Comparison of ENCODE assay signal across 17 cellular contexts in genomic region chr2:46723346-46723745, GRCh38. TPM values are rescaled to one million over a fixed set of nuclear protein-coding genes. Genes with fewer than 3 reads are reported as not detected.
A peak's percentile ranks its signal among the peaks of the same experiment; 100 is the strongest.
DNase-seq lines count a peak whose midpoint lies in the region; ATAC-seq and TF ChIP-seq lines count a peak whose summit lies in the region.
"Had no signal": no experiment of that assay in that cellular context is flagged by ENCODE, and none has a peak within 500 bp of the region (broad histone marks: within the 10 kb centered on the region; RNA-seq: fewer than 3 reads in every experiment).

No MANE protein-coding gene starts in this region.

- peaks cover 59% of the 10 kb centered on the region for H3K4me1 Mint-ChIP-seq in activated T-helper 17 cell treated with anti-CD3 and anti-CD28 coated beads, Interleukin-2, amount 50 U/mL, for 72 hours
- H3K4me1 Mint-ChIP-seq in naive B cell (peaks cover 74 to 89% (median 75%) of the 10 kb centered on the region in 3 donors), glutamatergic neuron (ENCODE audit: low read depth, unreplicated experiment) (peaks cover 33% of the 10 kb centered on the region)

- H3K27ac ChIP-seq in ACC112 (ENCODE audit: low read depth, low read length) = peak overlapping the region; percentile 89
- peak overlapping the region; percentile 80 for H3K27ac ChIP-seq in GM23248
- H3K27ac ChIP-seq: HL-60 had no signal

- H3K36me3 Mint-ChIP-seq in activated T-helper 17 cell treated with anti-CD3 and anti-CD28 coated beads, Interleukin-2, amount 50 U/mL, for 72 hours (ENCODE audit: low read depth) = no peaks in the 10 kb centered on the region
- peaks cover 0 to 5% of the 10 kb centered on the region in 2 donors for H3K36me3 Mint-ChIP-seq in naive B cell
- H3K36me3 Mint-ChIP-seq in glutamatergic neuron (ENCODE audit: unreplicated experiment) = no peaks in the 10 kb centered on the region

- peaks cover 58% of the 10 kb centered on the region for H4K20me1 ChIP-seq in GM23248 (ENCODE audit: insufficient read depth)

- no peak for TF ChIP-seq CTCF in glutamatergic neuron (IDR thresholded peaks at IDR 0.05; ENCODE audit: partially characterized antibody, unreplicated experiment)

- 4 to 9% methylated on average over 1 of the region's 1 CpG for WGBS in GM23248 (ENCODE audit: low coverage in 1 of 2, low lambda C conversion rate in 2 of 2, missing lambda C conversion rate in 2 of 2), 2 experiments

- peaks cover 91% of the 10 kb centered on the region for H3F3A ChIP-seq in GM23248 (ENCODE audit: insufficient read depth)

- no peak overlapping the region for H2AFZ ChIP-seq in ACC112 (ENCODE audit: low read length, unreplicated experiment)
- H2AFZ ChIP-seq in GM23248 = no peak overlapping the region

- peaks cover 3% of the 10 kb centered on the region; the same call in 1 of the 2 replicates for H3K36me3 ChIP-seq in ACC112 (ENCODE audit: insufficient read depth, low read length)
- peaks cover 4% of the 10 kb centered on the region; the same call in 1 of the 2 replicates for H3K36me3 ChIP-seq in GM23248 (ENCODE audit: low read depth)
- H3K36me3 ChIP-seq: HAP-1 had no signal

- no peak for ATAC-seq in activated T-helper 17 cell treated with anti-CD3 and anti-CD28 coated beads, Interleukin-2, amount 50 U/mL, for 72 hours (replicated peaks)
- no peak for ATAC-seq in naive B cell (ENCODE audit: low read depth in 2 of 2)
- no peak for ATAC-seq in GM21786 (IDR thresholded peaks at IDR 0.05; ENCODE audit: unreplicated experiment)
- no peak for ATAC-seq in HG03571 (IDR thresholded peaks at IDR 0.05; ENCODE audit: unreplicated experiment)
- ATAC-seq: Right ventricle myocardium inferior had no signal

- no peaks in the 10 kb centered on the region for H3K9me3 ChIP-seq in GM23248 (ENCODE audit: low read depth)
- H3K9me3 ChIP-seq: HAP-1 had no signal

- H3K27ac Mint-ChIP-seq in activated T-helper 17 cell treated with anti-CD3 and anti-CD28 coated beads, Interleukin-2, amount 50 U/mL, for 72 hours = peak overlapping the region; percentile 39
- H3K27ac Mint-ChIP-seq in naive B cell (peak overlapping the region in 5 of 6 donors; percentile 16 to 67 (median 34)), glutamatergic neuron (ENCODE audit: unreplicated experiment) (no peak overlapping the region)

- in situ Hi-C loops in GM23248 (cut with MboI) = no loop called here

- H3K27me3 Mint-ChIP-seq in activated T-helper 17 cell treated with anti-CD3 and anti-CD28 coated beads, Interleukin-2, amount 50 U/mL, for 72 hours = no peaks in the 10 kb centered on the region
- H3K27me3 Mint-ChIP-seq in naive B cell (no peaks in the 10 kb centered on the region), glutamatergic neuron (ENCODE audit: unreplicated experiment) (no peaks in the 10 kb centered on the region)
- H3K27me3 Mint-ChIP-seq: CD4-positive, alpha-beta memory T cell had no signal

- H3K27me3 ChIP-seq in ACC112 (ENCODE audit: insufficient read depth, low read length) (no peaks in the 10 kb centered on the region), GM23248 (replicated peaks; ENCODE audit: insufficient read depth) (no peaks in the 10 kb centered on the region)

- H3K79me2 ChIP-seq in ACC112 (ENCODE audit: control insufficient read depth, insufficient read depth, low read length, unreplicated experiment) (peaks cover 97% of the 10 kb centered on the region), GM23248 (ENCODE audit: insufficient read depth) (peaks cover 100% of the 10 kb centered on the region)

- H3K4me1 ChIP-seq in ACC112 (ENCODE audit: control insufficient read depth, insufficient read depth, low read length, unreplicated experiment) (peaks cover 85% of the 10 kb centered on the region), GM23248 (ENCODE audit: insufficient read depth) (peaks cover 88% of the 10 kb centered on the region)

- peak; percentile 33 for DNase-seq in GM23248
- DNase-seq in naive B cell = no peak
- no peak for DNase-seq in glutamatergic neuron
- DNase-seq: Calu3; CD4-positive, alpha-beta memory T cell; KBM-7; NCI-H1092 treated with DMSO at 0.1 percent for 48 hours; NCI-H2081 treated with DMSO at 0.1 percent for 48 hours; NCI-H510A; NCI-H774 had no signal

- no peaks in the 10 kb centered on the region for H3K9me3 Mint-ChIP-seq in activated T-helper 17 cell treated with anti-CD3 and anti-CD28 coated beads, Interleukin-2, amount 50 U/mL, for 72 hours
- H3K9me3 Mint-ChIP-seq in naive B cell (peaks cover 0 to 9% (median 1%) of the 10 kb centered on the region in 7 donors), glutamatergic neuron (ENCODE audit: unreplicated experiment) (no peaks in the 10 kb centered on the region)

- H3K4me2 ChIP-seq in GM23248 (ENCODE audit: unreplicated experiment) = peak overlapping the region; percentile 93

- no peaks in the 10 kb centered on the region for H3K9me2 ChIP-seq in GM23248 (ENCODE audit: insufficient read depth)

- 0 out of 2 replicates have a peak overlapping the region, but pooled peaks have one; percentile 16 for H3K4me3 ChIP-seq in ACC112 (ENCODE audit: low read depth, low read length)
- H3K4me3 ChIP-seq in GM23248 = peak overlapping the region; percentile 28; the same call in 1 of the 2 replicates
- H3K4me3 ChIP-seq: HAP-1 had no signal

- H3K9ac ChIP-seq in GM23248 = 0 out of 2 replicates have a peak overlapping the region, but pooled peaks have one; percentile 13

- no peak overlapping the region for H3K4me3 Mint-ChIP-seq in activated T-helper 17 cell treated with anti-CD3 and anti-CD28 coated beads, Interleukin-2, amount 50 U/mL, for 72 hours
- H3K4me3 Mint-ChIP-seq in naive B cell (peak overlapping the region in 1 of 8 donors; percentile 32), glutamatergic neuron (ENCODE audit: unreplicated experiment) (no peak overlapping the region)

RNA-seq across cellular contexts. Expression of gene SOCS5, which starts 24.3 kb away (rescaled TPM):
- total RNA-seq in GM23248 (2014; rRNA removed; shearing (Covaris generic)) = 186 and 243 TPM in 2 replicates
- polyA plus RNA-seq in GM23248 (2016; fragmentation: Nextera tagmentation; extraction: Ambion mirVana) (96.9 and 101 TPM in 2 replicates), naive B cell (ENCODE audit: low read depth in 6 of 6) (10 to 100 TPM in 4 of 6 donors, 1 to 10 TPM in 2; 7.1 to 21.7 (median 13.3) TPM)
- 10 to 100 TPM in 1 of 2 donors, 1 to 10 TPM in 1; 7.9 to 12.4 TPM for total RNA-seq in activated T-helper 17 cell treated with anti-CD3 and anti-CD28 coated beads, Interleukin-2, amount 50 U/mL, for 72 hours
- total RNA-seq in glutamatergic neuron (ENCODE audit: unreplicated experiment) = 8.5 TPM

Comparison
In these comparisons a context has a peak if more than half of its experiments do, and no peak if none do; other contexts are left out.
1. RNA of gene SOCS5, which starts 24.3 kb away (total RNA-seq): 186 to 243 TPM in GM23248; 7.9 to 12.4 TPM in activated T-helper 17 cell treated with anti-CD3 and anti-CD28 coated beads, Interleukin-2, amount 50 U/mL, for 72 hours and 8.5 TPM in glutamatergic neuron (single experiment); every median in the first group is over 10 times any median in the second.